Comparison of ENCODE assay signal across 20 cellular contexts in genomic region chr3:170701696-170702678, GRCh38.
DNase-seq lines count a peak whose midpoint lies in the region; ATAC-seq and TF ChIP-seq lines count a peak whose summit lies in the region.
"Had no signal": no experiment of that assay in that cellular context is flagged by ENCODE, and none has a peak within 500 bp of the region (broad histone marks: within the 10 kb centered on the region; RNA-seq: fewer than 3 reads in every experiment).

No MANE protein-coding gene starts in this region.

- H3K9ac ChIP-seq in IMR-90 (ENCODE audit: low read depth, low read length) (no peak overlapping the region), neuronal stem cell (ENCODE audit: low read depth, low read length, poor library complexity) (no peak overlapping the region)

- no peaks in the 10 kb centered on the region for H3K79me1 ChIP-seq in IMR-90 (ENCODE audit: low read depth in 1 of 2, low read length in 2 of 2)
- H3K79me1 ChIP-seq in neuronal stem cell (ENCODE audit: low read depth, low read length) = no peaks in the 10 kb centered on the region

- no peak overlapping the region for H3K27ac ChIP-seq in IMR-90 (ENCODE audit: insufficient read depth, low read length)
- H3K27ac ChIP-seq in cingulate gyrus (ENCODE audit: low read depth, low read length) = peak overlapping the region; percentile 44
- H3K27ac ChIP-seq in neuronal stem cell (replicated peaks; ENCODE audit: low read length) = no peak overlapping the region
- no peak overlapping the region for H3K27ac ChIP-seq in stomach
- H3K27ac ChIP-seq: hepatocyte had no signal

- in situ Hi-C loops in IMR-90 (cut with MboI; ENCODE audit: low sequenced_read_pairs) = no loop called here

- no CpG with 5 or more reads among the region's 4 CpGs for WGBS in IMR-90 (ENCODE audit: extremely low coverage in 2 of 2, insufficient read length in 1 of 2), 2 experiments
- no CpG with 5 or more reads among the region's 4 CpGs for WGBS in neuronal stem cell (ENCODE audit: extremely low coverage in 2 of 2, insufficient read length in 2 of 2, insufficient replicate concordance in 1 of 2), 2 donors
- WGBS in stomach, 5 donors = 67 to 83% (median 77%) methylated on average over 4 of the region's 4 CpGs

- peak overlapping the region; percentile 3; the same call in 1 of the 2 replicates for H3K23ac ChIP-seq in IMR-90 (ENCODE audit: low read depth, low read length)
- no peak overlapping the region for H3K23ac ChIP-seq in neuronal stem cell (ENCODE audit: low read depth, low read length, poor library complexity)

- peaks cover 9% of the 10 kb centered on the region for H3K4me1 ChIP-seq in IMR-90 (ENCODE audit: control insufficient read depth, insufficient read depth, low read length)
- H3K4me1 ChIP-seq in neuronal stem cell (ENCODE audit: control insufficient read depth in 2 of 2, insufficient read depth in 1 of 2, low read depth in 1 of 2, low read length in 2 of 2) = peaks cover 0 to 3% of the 10 kb centered on the region in 2 donors
- H3K4me1 ChIP-seq in stomach = no peaks in the 10 kb centered on the region

- peak overlapping the region; percentile 65 for H3K14ac ChIP-seq in IMR-90 (replicated peaks; ENCODE audit: low read depth, low read length)
- no peak overlapping the region for H3K14ac ChIP-seq in neuronal stem cell (ENCODE audit: low read length)

- H4K91ac ChIP-seq in IMR-90 (ENCODE audit: insufficient read depth, low read depth, low read length) (peak overlapping the region; percentile 10), neuronal stem cell (ENCODE audit: low read depth, low read length, poor library complexity) (no peak overlapping the region)

- H3K27me3 ChIP-seq in IMR-90 (ENCODE audit: control insufficient read depth, insufficient read depth, low read length) = no peaks in the 10 kb centered on the region
- no peaks in the 10 kb centered on the region for H3K27me3 ChIP-seq in neuronal stem cell (ENCODE audit: control insufficient read depth in 3 of 3, insufficient read depth in 3 of 3, low read depth in 1 of 3, low read length in 3 of 3)
- H3K27me3 ChIP-seq in stomach = no peaks in the 10 kb centered on the region
- H3K27me3 ChIP-seq: hepatocyte had no signal

- DNase-seq in IMR-90 (no peak), neuronal stem cell (ENCODE audit: low spot score) (no peak), NCI-H524 treated with DMSO at 0.1 percent for 48 hours (lab: John Stamatoyannopoulos, UW) (no peak), SK-N-DZ (ENCODE audit: low spot score) (no peak), stomach (no peak)
- DNase-seq: activated CD8-positive, alpha-beta T cell treated with anti-CD3 and anti-CD28 coated beads, Interleukin-2, amount 10 ng/mL, durations not matched to agents 7 days and 5 days; activated T-cell treated with anti-CD3 and anti-CD28 coated beads, Interleukin-2, amount 50 U/mL, for 48 hours; DMS153; naive thymus-derived CD8-positive, alpha-beta T cell; NCI-H1105 treated with DMSO at 0.1 percent for 48 hours; NCI-H2107; NCI-H526; posterior cingulate gyrus; SHP77 treated with DMSO at 0.1 percent for 48 hours; stimulated activated CD4-positive, alpha-beta T cell treated with anti-CD3 and anti-CD28 coated beads, Interleukin-2, amount 100 ng/mL, for 24 hours; T-helper 2 cell had no signal

- H2BK120ac ChIP-seq in IMR-90 (ENCODE audit: low read depth, low read length) (peak overlapping the region; percentile 83), neuronal stem cell (ENCODE audit: low read depth, low read length) (no peak overlapping the region)

- H3K4me2 ChIP-seq in IMR-90 (ENCODE audit: low read depth, low read length) (no peak overlapping the region), neuronal stem cell (ENCODE audit: insufficient read depth, low read length, poor library complexity, severe bottlenecking) (no peak overlapping the region)
- H3K4me2 ChIP-seq: hepatocyte had no signal

- TF ChIP-seq CTCF in IMR-90 (conservative IDR thresholded peaks at IDR 0.05; ENCODE audit: low read depth, low read length) (no peak), stomach (IDR thresholded peaks at IDR 0.05) (no peak)

- H2BK20ac ChIP-seq in IMR-90 (ENCODE audit: low read depth, low read length) = peak overlapping the region; percentile 53; the same call in 1 of the 2 replicates

- H3K4ac ChIP-seq in IMR-90 (ENCODE audit: low read depth, low read length) = peak overlapping the region; percentile 67
- no peak overlapping the region for H3K4ac ChIP-seq in neuronal stem cell (ENCODE audit: low read length)

- H3K56ac ChIP-seq in IMR-90 (ENCODE audit: extremely low read depth, insufficient read depth, low read length) = no peak overlapping the region

- peak overlapping the region; percentile 39 for H2AK9ac ChIP-seq in IMR-90 (replicated peaks; ENCODE audit: low read depth, low read length, poor library complexity)

- intact Hi-C loops in IMR-90 (cut with micrococcal nuclease) (no loop called here), stomach (cut with DNase I; ENCODE audit: low total_unique reads) (no loop called here)

- peak overlapping the region; percentile 58 for H2BK12ac ChIP-seq in neuronal stem cell (ENCODE audit: low read length)

- TF ChIP-seq RAD21 in IMR-90 (IDR thresholded peaks at IDR 0.05; ENCODE audit: low read length) = no peak

- TF ChIP-seq POLR2A in IMR-90 (IDR thresholded peaks at IDR 0.05; ENCODE audit: low read depth, low read length) (no peak), stomach (IDR thresholded peaks at IDR 0.05) (no peak)

- H3K36me3 ChIP-seq in IMR-90 (ENCODE audit: control insufficient read depth, insufficient read depth, low read length) (no peaks in the 10 kb centered on the region), neuronal stem cell (replicated peaks in 1 of 2; ENCODE audit: control insufficient read depth in 2 of 2, insufficient read depth in 2 of 2, low read length in 2 of 2) (no peaks in the 10 kb centered on the region), stomach (no peaks in the 10 kb centered on the region)

- POLR2A ChIA-PET in IMR-90 (lab: Charles Lee; ENCODE audit: unreplicated experiment) = no interaction called here

- peak overlapping the region; percentile 76; the same call in 1 of the 3 replicates for H2BK15ac ChIP-seq in IMR-90 (ENCODE audit: low read depth, low read length)
- no peak overlapping the region for H2BK15ac ChIP-seq in neuronal stem cell (ENCODE audit: low read length)

- dilution Hi-C loops in IMR-90 (cut with HindIII; ENCODE audit: low sequenced_read_pairs, unreplicated experiment) = no loop called here

- CTCF ChIA-PET in IMR-90 (lab: Yijun Ruan, JAX) = interaction anchor here (0.6 to 1.4 kb wide), 4 partner anchors 13 to 348 kb away, joined by 3 to 4 read pairs (median 4); no protein-coding TSS in a partner anchor

- peaks cover 5% of the 10 kb centered on the region; the same call in 1 of the 2 replicates for H3K9me1 ChIP-seq in IMR-90 (ENCODE audit: insufficient read depth, low read length)

- H2BK5ac ChIP-seq in IMR-90 (ENCODE audit: low read depth, low read length, poor library complexity, severe bottlenecking) (no peak overlapping the region), neuronal stem cell (ENCODE audit: low read length) (no peak overlapping the region)

- H4K20me1 ChIP-seq in IMR-90 (ENCODE audit: insufficient read depth, low read length) = no peaks in the 10 kb centered on the region

- H3K9me3 ChIP-seq in IMR-90 (ENCODE audit: control insufficient read depth, insufficient read depth, low read length) (0 out of 2 replicates have a peak, but pooled peaks cover 2% of the 10 kb centered on the region), neuronal stem cell (replicated peaks in 1 of 2; ENCODE audit: control insufficient read depth in 2 of 2, insufficient read depth in 1 of 2, low read depth in 1 of 2, low read length in 2 of 2) (no peaks in the 10 kb centered on the region), stomach (no peaks in the 10 kb centered on the region)

- ATAC-seq in GM18870 (IDR thresholded peaks at IDR 0.05; ENCODE audit: unreplicated experiment) (peak; percentile 55), IMR-90 (ENCODE audit: low read depth) (no peak), HG02970 (IDR thresholded peaks at IDR 0.05; ENCODE audit: low FRiP score, unreplicated experiment) (no peak)
- ATAC-seq: activated CD8-positive, alpha-beta T cell treated with anti-CD3 and anti-CD28 coated beads, Interleukin-2, amount 10 ng/mL, durations not matched to agents 7 days and 5 days; naive thymus-derived CD8-positive, alpha-beta T cell had no signal

- H4K5ac ChIP-seq in IMR-90 (ENCODE audit: low read depth, low read length) = peak overlapping the region; percentile 5; the same call in 1 of the 2 replicates

- H2AK5ac ChIP-seq in IMR-90 (ENCODE audit: low read depth, low read length) (0 out of 2 replicates have a peak overlapping the region, but pooled peaks have one; percentile 34), neuronal stem cell (ENCODE audit: low read depth, low read length) (no peak overlapping the region)

- H4K8ac ChIP-seq in IMR-90 (ENCODE audit: low read depth in 2 of 2, low read length in 2 of 2) (peak overlapping the region; percentile 33 to 45; a peak in 2 of 4 replicates), neuronal stem cell (ENCODE audit: low read depth, low read length) (no peak overlapping the region)

- H3K18ac ChIP-seq in IMR-90 (ENCODE audit: low read depth, low read length) (peak overlapping the region; percentile 48; the same call in 1 of the 2 replicates), neuronal stem cell (ENCODE audit: low read length) (no peak overlapping the region)

- TF ChIP-seq EP300 in stomach (IDR thresholded peaks at IDR 0.05) = no peak

- H3K4me3 ChIP-seq in IMR-90 (ENCODE audit: insufficient read depth, low read depth, low read length) = no peak overlapping the region
- no peak overlapping the region for H3K4me3 ChIP-seq in neuronal stem cell (ENCODE audit: low read length in 2 of 2)
- no peak overlapping the region for H3K4me3 ChIP-seq in stomach
- H3K4me3 ChIP-seq: hepatocyte had no signal

- no TSS peak for BruUV-seq in IMR-90 (replicated peaks; lab: Mats Ljungman, UMichigan)

- H2AFZ ChIP-seq in IMR-90 (replicated peaks; ENCODE audit: low read length, poor library complexity) (peak overlapping the region; percentile 53), neuronal stem cell (ENCODE audit: low read length) (no peak overlapping the region)
- H2AFZ ChIP-seq: hepatocyte had no signal

TF ChIP-seq in IMR-90, 13 proteins besides CTCF, POLR2A, EP300 and RAD21 (continues in another document):
- no peak for TF ChIP-seq CEBPB (IDR thresholded peaks at IDR 0.05; ENCODE audit: low read depth, low read length)
- no peak for TF ChIP-seq BHLHE40 (IDR thresholded peaks at IDR 0.05; ENCODE audit: low read depth, low read length)
- no peak for TF ChIP-seq RFX5 (IDR thresholded peaks at IDR 0.05; ENCODE audit: low read depth, low read length)
- TF ChIP-seq SMC3 (IDR thresholded peaks at IDR 0.05; ENCODE audit: low read depth, low read length) = no peak
- TF ChIP-seq RCOR1 (IDR thresholded peaks at IDR 0.05; ENCODE audit: insufficient replicate concordance, low read length) = no peak
- no peak for TF ChIP-seq FOS (IDR thresholded peaks at IDR 0.05; ENCODE audit: low read depth, low read length)
